In the genomic region with DNA sequence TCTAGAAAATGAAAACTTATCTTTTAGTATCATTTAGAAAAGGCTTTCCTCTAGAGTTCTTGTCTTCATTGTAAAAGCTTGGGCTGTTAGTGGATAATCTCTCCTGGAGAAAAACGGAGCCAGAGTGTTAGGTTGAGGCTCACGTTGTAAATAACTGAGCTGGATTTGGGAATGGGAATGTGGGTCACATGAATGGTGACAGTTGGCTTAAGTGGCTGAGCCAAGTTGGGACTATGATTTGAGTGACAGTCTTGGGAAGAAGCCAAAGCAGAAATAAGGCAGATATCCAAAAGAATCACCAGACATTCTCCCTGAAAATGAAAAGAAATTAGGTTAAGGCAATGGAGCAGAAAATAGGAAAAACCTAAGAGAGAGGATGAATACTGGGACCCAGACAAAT, we compare ENCODE assay signal across 21 cellular contexts. TPM values are rescaled to one million over a fixed set of nuclear protein-coding genes. Genes with fewer than 3 reads are reported as not detected.
DNase-seq lines count a peak whose midpoint lies in the region; ATAC-seq and TF ChIP-seq lines count a peak whose summit lies in the region.
"Had no signal": no experiment of that assay in that cellular context is flagged by ENCODE, and none has a peak within 500 bp of the region (broad histone marks: within the 10 kb centered on the region; RNA-seq: fewer than 3 reads in every experiment).

No MANE protein-coding gene starts in this region.

- ATAC-seq in Right ventricle myocardium superior (ENCODE audit: poor library complexity) (peak; percentile 73), upper lobe of left lung (ENCODE audit: low FRiP score in 2 of 2) (no peak), GM18517 (IDR thresholded peaks at IDR 0.05; ENCODE audit: unreplicated experiment) (no peak), HG03159 (IDR thresholded peaks at IDR 0.05; ENCODE audit: unreplicated experiment) (no peak)
- ATAC-seq: left colon; naive thymus-derived CD8-positive, alpha-beta T cell; T-helper 17 cell had no signal

- H3K36me3 ChIP-seq in esophagus squamous epithelium = no peaks in the 10 kb centered on the region
- H3K36me3 ChIP-seq in upper lobe of left lung = no peaks in the 10 kb centered on the region
- H3K36me3 ChIP-seq: MG63 had no signal

- 21 to 31% methylated on average over 2 of the region's 2 CpGs for WGBS in esophagus squamous epithelium, 2 donors
- 12 to 43% methylated on average over 2 of the region's 2 CpGs for WGBS in upper lobe of left lung, 2 donors

- intact Hi-C loops in Right ventricle myocardium superior (cut with DNase I) (no loop called here), cardiac septum (cut with DNase I) (loop anchor here (5.0 kb wide), 1 partner anchor 33 kb away; a partner anchor contains a TSS), esophagus squamous epithelium (cut with DNase I) (no loop called here)

- no peak for TF ChIP-seq EP300 in upper lobe of left lung (IDR thresholded peaks at IDR 0.05)

- peaks cover 0 to 2% (median 0%) of the 10 kb centered on the region in 4 donors for H3K27me3 ChIP-seq in esophagus squamous epithelium
- H3K27me3 ChIP-seq in upper lobe of left lung = no peaks in the 10 kb centered on the region

- no peak for DNase-seq in Right ventricle myocardium superior
- DNase-seq in cardiac septum (ENCODE audit: low spot score) = no peak
- no peak for DNase-seq in esophagus squamous epithelium (lab: John Stamatoyannopoulos, UW)
- DNase-seq in myocyte (ENCODE audit: low read depth) = peak; percentile 66
- no peak for DNase-seq in upper lobe of left lung
- no peak for DNase-seq in erythroblast (lab: John Stamatoyannopoulos, UW)
- DNase-seq: activated CD4-positive, CD25-positive, alpha-beta regulatory T cell; activated effector memory CD4-positive, alpha-beta T cell treated with Interleukin-2 at 50 U/mL for 16 hours; CD4-positive, alpha-beta T cell; hypothalamus; left colon; MG63; naive thymus-derived CD8-positive, alpha-beta T cell; NCI-H2029 treated with DMSO at 0.1 percent for 48 hours; NCI-H82; stimulated activated CD4-positive, alpha-beta T cell treated with anti-CD3 and anti-CD28 coated beads, Interleukin-2, amount 100 ng/mL, for 24 hours; stimulated activated CD8-positive, alpha-beta memory T cell treated with anti-CD3 and anti-CD28 coated beads, Interleukin-4, amount 100 ng/mL, for 48 hours; T-helper 17 cell had no signal

- peak overlapping the region in 3 of 4 donors; percentile 46 to 59 (median 52) for H3K27ac ChIP-seq in esophagus squamous epithelium
- peak overlapping the region; percentile 15 to 76 (median 40) for H3K27ac ChIP-seq in upper lobe of left lung
- H3K27ac ChIP-seq: RWPE1 had no signal

- H3K4me3 ChIP-seq in esophagus squamous epithelium (no peak overlapping the region), upper lobe of left lung (peak overlapping the region in 1 of 4 donors; percentile 1)
- H3K4me3 ChIP-seq: MG63 had no signal

- TF ChIP-seq CTCF in esophagus squamous epithelium (IDR thresholded peaks at IDR 0.05) (no peak), upper lobe of left lung (IDR thresholded peaks at IDR 0.05) (no peak)

- H3K4me1 ChIP-seq in esophagus squamous epithelium (peaks cover 4 to 24% (median 14%) of the 10 kb centered on the region in 3 donors), upper lobe of left lung (peaks cover 8 to 14% (median 11%) of the 10 kb centered on the region in 4 donors)

- TF ChIP-seq POLR2A in esophagus squamous epithelium (IDR thresholded peaks at IDR 0.05) (no peak), upper lobe of left lung (IDR thresholded peaks at IDR 0.05) (no peak), erythroblast (IDR thresholded peaks at IDR 0.05; ENCODE audit: low read length) (no peak)

- H3K9me3 ChIP-seq in esophagus squamous epithelium (no peaks in the 10 kb centered on the region), upper lobe of left lung (no peaks in the 10 kb centered on the region)
- H3K9me3 ChIP-seq: MG63 had no signal

RNA-seq across cellular contexts. Expression of a gene that starts 33.6 kb away (rescaled TPM):
- 14.9 TPM for total RNA-seq in Right ventricle myocardium superior
- total RNA-seq in cardiac septum = 16.9 TPM
- 10 to 100 TPM in 2 of 4 donors, 1 to 10 TPM in 2; 2.9 to 22.1 (median 7.7) TPM for total RNA-seq in esophagus squamous epithelium
- total RNA-seq in myocyte = 38.0 and 49.5 TPM in 2 replicates
- 91.4 TPM for polyA plus RNA-seq in myocyte (2012)
- total RNA-seq in upper lobe of left lung = 10 to 100 TPM; 14.4 to 39.9 (median 28.5) TPM
- total RNA-seq: CD4-positive, alpha-beta T cell; naive thymus-derived CD8-positive, alpha-beta T cell had no signal
- polyA plus RNA-seq: naive thymus-derived CD8-positive, alpha-beta T cell had no signal
